2 cellular contexts compared by ENCODE assay signal in the genomic region with DNA sequence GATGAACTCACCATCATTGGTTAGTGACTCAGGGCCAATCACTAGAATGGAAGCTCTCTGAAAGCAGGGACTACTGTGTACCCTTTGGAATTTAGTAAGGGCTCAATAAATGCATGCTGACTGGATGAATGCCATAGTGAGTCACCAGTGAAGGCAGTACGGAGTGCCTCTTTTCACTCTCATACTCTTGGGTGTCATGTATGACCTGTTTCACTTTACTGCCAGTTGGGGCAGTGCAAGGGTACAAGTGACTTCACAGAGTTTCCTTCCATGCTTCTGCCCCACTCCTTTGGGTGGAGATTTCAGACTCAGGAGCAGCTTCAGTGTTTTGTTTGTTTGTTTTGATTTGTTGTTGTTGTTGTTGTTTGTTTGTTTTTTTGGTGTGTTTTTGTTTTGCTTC.
TF ChIP-seq lines count a peak whose summit lies in the region.

No MANE protein-coding gene starts in this region.

TF ChIP-seq in HepG2, 621 proteins besides CTCF, POLR2A, EP300 and RAD21:
- TF ChIP-seq, protein P1, sequence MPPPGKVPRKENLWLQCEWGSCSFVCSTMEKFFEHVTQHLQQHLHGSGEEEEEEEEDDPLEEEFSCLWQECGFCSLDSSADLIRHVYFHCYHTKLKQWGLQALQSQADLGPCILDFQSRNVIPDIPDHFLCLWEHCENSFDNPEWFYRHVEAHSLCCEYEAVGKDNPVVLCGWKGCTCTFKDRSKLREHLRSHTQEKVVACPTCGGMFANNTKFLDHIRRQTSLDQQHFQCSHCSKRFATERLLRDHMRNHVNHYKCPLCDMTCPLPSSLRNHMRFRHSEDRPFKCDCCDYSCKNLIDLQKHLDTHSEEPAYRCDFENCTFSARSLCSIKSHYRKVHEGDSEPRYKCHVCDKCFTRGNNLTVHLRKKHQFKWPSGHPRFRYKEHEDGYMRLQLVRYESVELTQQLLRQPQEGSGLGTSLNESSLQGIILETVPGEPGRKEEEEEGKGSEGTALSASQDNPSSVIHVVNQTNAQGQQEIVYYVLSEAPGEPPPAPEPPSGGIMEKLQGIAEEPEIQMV (CRISPR knock-in tag; IDR thresholded peaks at IDR 0.05; ENCODE audit: low read depth), result no peak
- TF ChIP-seq SPEN (CRISPR knock-in tag; IDR thresholded peaks at IDR 0.05; ENCODE audit: low read depth) (no peak), ZNF841 (CRISPR knock-in tag; IDR thresholded peaks at IDR 0.05; ENCODE audit: borderline replicate concordance) (no peak), FOXP1 (IDR thresholded peaks at IDR 0.05) (peak; percentile 59; the same call in 1 of the 2 replicates), FOXP1 (CRISPR knock-in tag; IDR thresholded peaks at IDR 0.05) (no peak)
- TF ChIP-seq, protein P2, sequence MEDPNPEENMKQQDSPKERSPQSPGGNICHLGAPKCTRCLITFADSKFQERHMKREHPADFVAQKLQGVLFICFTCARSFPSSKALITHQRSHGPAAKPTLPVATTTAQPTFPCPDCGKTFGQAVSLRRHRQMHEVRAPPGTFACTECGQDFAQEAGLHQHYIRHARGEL (CRISPR knock-in tag; IDR thresholded peaks at IDR 0.05), result no peak

TF ChIP-seq in WTC11, 78 proteins besides CTCF, POLR2A, EP300 and RAD21:
- no peak for TF ChIP-seq RORB (CRISPR knock-in tag; IDR thresholded peaks at IDR 0.05)
- TF ChIP-seq, protein P3, sequence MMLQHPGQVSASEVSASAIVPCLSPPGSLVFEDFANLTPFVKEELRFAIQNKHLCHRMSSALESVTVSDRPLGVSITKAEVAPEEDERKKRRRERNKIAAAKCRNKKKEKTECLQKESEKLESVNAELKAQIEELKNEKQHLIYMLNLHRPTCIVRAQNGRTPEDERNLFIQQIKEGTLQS (CRISPR knock-in tag; conservative IDR thresholded peaks at IDR 0.05), result no peak
- TF ChIP-seq, protein P4, sequence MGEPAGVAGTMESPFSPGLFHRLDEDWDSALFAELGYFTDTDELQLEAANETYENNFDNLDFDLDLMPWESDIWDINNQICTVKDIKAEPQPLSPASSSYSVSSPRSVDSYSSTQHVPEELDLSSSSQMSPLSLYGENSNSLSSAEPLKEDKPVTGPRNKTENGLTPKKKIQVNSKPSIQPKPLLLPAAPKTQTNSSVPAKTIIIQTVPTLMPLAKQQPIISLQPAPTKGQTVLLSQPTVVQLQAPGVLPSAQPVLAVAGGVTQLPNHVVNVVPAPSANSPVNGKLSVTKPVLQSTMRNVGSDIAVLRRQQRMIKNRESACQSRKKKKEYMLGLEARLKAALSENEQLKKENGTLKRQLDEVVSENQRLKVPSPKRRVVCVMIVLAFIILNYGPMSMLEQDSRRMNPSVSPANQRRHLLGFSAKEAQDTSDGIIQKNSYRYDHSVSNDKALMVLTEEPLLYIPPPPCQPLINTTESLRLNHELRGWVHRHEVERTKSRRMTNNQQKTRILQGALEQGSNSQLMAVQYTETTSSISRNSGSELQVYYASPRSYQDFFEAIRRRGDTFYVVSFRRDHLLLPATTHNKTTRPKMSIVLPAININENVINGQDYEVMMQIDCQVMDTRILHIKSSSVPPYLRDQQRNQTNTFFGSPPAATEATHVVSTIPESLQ (CRISPR knock-in tag; IDR thresholded peaks at IDR 0.05), result no peak
- TF ChIP-seq MXD4 (CRISPR knock-in tag; IDR thresholded peaks at IDR 0.05; ENCODE audit: borderline replicate concordance), result no peak
